ENCODE assay signal across 11 cellular contexts in genomic region chr5:160802567-160802966, GRCh38. TPM values are rescaled to one million over a fixed set of nuclear protein-coding genes. Genes with fewer than 3 reads are reported as not detected.
DNase-seq lines count a peak whose midpoint lies in the region; ATAC-seq and TF ChIP-seq lines count a peak whose summit lies in the region.
"Had no signal": no experiment of that assay in that cellular context is flagged by ENCODE, and none has a peak within 500 bp of the region (broad histone marks: within the 10 kb centered on the region; RNA-seq: fewer than 3 reads in every experiment).

No MANE protein-coding gene starts in this region.

- no peak overlapping the region for H3K4me3 ChIP-seq in AG09309 (ENCODE audit: control insufficient read depth, low read depth, low read length)
- H3K4me3 ChIP-seq: stomach had no signal

- TF ChIP-seq CTCF in AG09309 (IDR thresholded peaks at IDR 0.05; ENCODE audit: control insufficient read depth, insufficient read depth, low read depth, low read length, missing control alignments) (peak; percentile 2), GM13976 (IDR thresholded peaks at IDR 0.05; ENCODE audit: borderline replicate concordance, control extremely low read depth, extremely low read depth, insufficient read depth, missing control alignments) (peak; percentile 15)

- intact Hi-C loops in left colon (cut with DNase I, micrococcal nuclease): no loop called here

- in situ Hi-C loops in GM13976 (cut with MboI; ENCODE audit: low sequenced_read_pairs, unreplicated experiment): no loop called here

- DNase-seq in AG09309 (ENCODE audit: low read depth) (no peak), GM13976 (ENCODE audit: low spot score) (no peak), RPMI8226 (peak; percentile 13), left colon (no peak), A172 (ENCODE audit: low spot score) (no peak)
- no peak for DNase-seq in stimulated activated CD4-positive, alpha-beta T cell treated with anti-CD3 and anti-CD28 coated beads, Interleukin-4, amount 100 ng/mL, for 1 hour
- DNase-seq: activated CD4-positive, alpha-beta T cell treated with anti-CD3 and anti-CD28 coated beads for 4 hours; stimulated activated CD4-positive, alpha-beta T cell treated with anti-CD3 and anti-CD28 coated beads, Interleukin-15, amount 100 ng/mL, for 24 hours; stomach had no signal

- ATAC-seq in left colon: peak; percentile 76
- no peak for ATAC-seq in HG02885 (IDR thresholded peaks at IDR 0.05; ENCODE audit: poor library complexity, unreplicated experiment)
- no peak for ATAC-seq in GM19023 (IDR thresholded peaks at IDR 0.05; ENCODE audit: unreplicated experiment)

RNA-seq across cellular contexts. Expression of gene ATP10B, which starts 49.4 kb away (rescaled TPM):
- total RNA-seq in left colon: 100 to 1,000 TPM; 137 to 292 TPM
- not detected in 2 replicates for total RNA-seq in A172 (2014; rRNA removed; shearing (Covaris generic))

Comparison
In these comparisons a context has a peak if more than half of its experiments do, and no peak if none do; other contexts are left out.
1. RNA of gene ATP10B, which starts 49.4 kb away (total RNA-seq): 137 to 292 TPM in left colon; not detected in A172; every median in the first group is over 100 times any median in the second.